1 cellular context compared by ENCODE assay signal in the genomic region with DNA sequence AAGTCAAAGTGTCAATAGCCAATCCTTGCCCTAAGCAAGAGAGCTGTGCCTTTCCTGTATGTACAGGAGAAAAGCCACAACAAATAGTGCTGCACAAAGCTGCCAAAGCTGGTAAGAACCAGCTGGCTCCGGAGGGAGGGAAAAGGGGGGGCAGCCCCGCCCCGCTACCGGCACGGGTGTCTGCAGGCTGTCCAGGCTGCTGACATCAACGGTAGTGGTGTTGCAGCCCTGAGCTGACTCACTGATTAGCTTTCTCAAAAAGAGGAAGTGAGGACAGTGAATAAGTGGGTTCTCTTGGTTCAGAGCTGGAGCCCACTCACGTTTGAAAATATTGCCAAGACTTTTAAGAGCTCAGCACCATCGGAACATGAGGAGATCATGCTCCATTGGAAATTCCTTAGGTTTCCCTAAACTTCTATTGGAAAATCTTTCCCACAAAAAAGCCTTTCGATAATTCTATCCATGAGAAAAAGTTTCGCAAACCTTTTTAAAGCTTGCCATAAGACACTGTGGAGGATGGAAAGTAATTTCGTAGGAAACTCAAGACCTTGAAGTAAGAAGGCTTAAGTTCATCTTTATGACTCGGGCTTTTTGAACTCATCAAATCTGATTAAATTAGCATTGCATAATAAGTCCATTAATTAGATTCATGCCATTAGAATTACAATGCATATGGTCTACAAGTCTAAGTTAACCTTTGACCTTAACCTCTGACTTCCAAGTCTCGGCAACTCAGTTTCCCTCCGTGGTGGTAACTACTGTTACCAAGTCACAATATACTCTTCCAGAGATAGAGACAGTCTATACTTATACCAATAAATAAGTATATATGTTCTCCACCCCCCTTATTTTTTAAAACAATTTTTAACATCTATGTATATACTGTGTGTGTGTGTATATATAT.
TF ChIP-seq lines count a peak whose summit lies in the region.

No MANE protein-coding gene starts in this region.

TF ChIP-seq in GM12878, 131 proteins besides CTCF, POLR2A, EP300 and RAD21 (continued from another document):
- TF ChIP-seq SUPT20H (IDR thresholded peaks at IDR 0.05; ENCODE audit: borderline replicate concordance, control insufficient read depth, low read depth, low read length) (no peak), GATAD2B (conservative IDR thresholded peaks at IDR 0.05; ENCODE audit: low read depth) (peak; percentile 55), PML (IDR thresholded peaks at IDR 0.05; ENCODE audit: low read length) (no peak), NR2F1 (conservative IDR thresholded peaks at IDR 0.05) (0 out of 2 replicates have a peak, but pooled peaks have one; percentile 30), ATF2 (IDR thresholded peaks at IDR 0.05; ENCODE audit: low read length) (peak; percentile 85), HDAC6 (IDR thresholded peaks at IDR 0.05; ENCODE audit: unreplicated experiment) (no peak), EGR1 (IDR thresholded peaks at IDR 0.05; ENCODE audit: borderline replicate concordance in 1 of 2, low read depth in 2 of 2, low read length in 2 of 2) (no peak), CREB1 (IDR thresholded peaks at IDR 0.05; ENCODE audit: low read depth) (peak; percentile 67), SMAD5 (IDR thresholded peaks at IDR 0.05; ENCODE audit: low read depth) (no peak), NBN (IDR thresholded peaks at IDR 0.05) (peak; percentile 78), ZNF217 (IDR thresholded peaks at IDR 0.05) (no peak), PAX8 (IDR thresholded peaks at IDR 0.05) (no peak), HCFC1 (IDR thresholded peaks at IDR 0.05; ENCODE audit: low read length) (no peak), FOXM1 (IDR thresholded peaks at IDR 0.05; ENCODE audit: low read depth, low read length) (peak; percentile 39; the same call in 1 of the 2 replicates), MYB (IDR thresholded peaks at IDR 0.05; ENCODE audit: borderline replicate concordance, low read depth, low read length) (no peak), YY1 (IDR thresholded peaks at IDR 0.05; ENCODE audit: low read depth, low read length) (peak; percentile 27; the same call in 1 of the 2 replicates), MYC (IDR thresholded peaks at IDR 0.05; ENCODE audit: insufficient read depth, insufficient read length, insufficient replicate concordance, low read length, severe bottlenecking) (no peak), WRNIP1 (IDR thresholded peaks at IDR 0.05; ENCODE audit: borderline replicate concordance, low read depth, low read length) (no peak), RELA (IDR thresholded peaks at IDR 0.05; ENCODE audit: borderline replicate concordance, partially characterized antibody) (no peak), SREBF2 (IDR thresholded peaks at IDR 0.05; ENCODE audit: low read length) (no peak), RB1 (IDR thresholded peaks at IDR 0.05; ENCODE audit: borderline replicate concordance) (no peak), SREBF1 (IDR thresholded peaks at IDR 0.05; ENCODE audit: low read length) (no peak), EED (IDR thresholded peaks at IDR 0.05; ENCODE audit: low read depth) (peak; percentile 57), ZNF207 (IDR thresholded peaks at IDR 0.05; ENCODE audit: borderline replicate concordance) (no peak), CHD2 (IDR thresholded peaks at IDR 0.05; ENCODE audit: borderline replicate concordance, low read depth, low read length) (peak; percentile 61; the same call in 1 of the 2 replicates), SP1 (IDR thresholded peaks at IDR 0.05; ENCODE audit: low read depth, low read length) (peak; percentile 44), ASH2L (IDR thresholded peaks at IDR 0.05; ENCODE audit: borderline replicate concordance, low read depth) (no peak; the same call in 1 of the 2 replicates), SPI1 (IDR thresholded peaks at IDR 0.05; ENCODE audit: borderline replicate concordance, insufficient read depth, low read depth, low read length) (peak; percentile 100), HSF1 (IDR thresholded peaks at IDR 0.05; ENCODE audit: low read depth, low read length) (no peak), NRF1 (conservative IDR thresholded peaks at IDR 0.05; ENCODE audit: low read depth, low read length) (no peak), ZSCAN29 (IDR thresholded peaks at IDR 0.05) (no peak), MLLT1 (IDR thresholded peaks at IDR 0.05) (no peak), NFIC (IDR thresholded peaks at IDR 0.05; ENCODE audit: low read depth, low read length) (peak; percentile 54), BMI1 (IDR thresholded peaks at IDR 0.05; ENCODE audit: borderline replicate concordance) (peak; percentile 17; the same call in 1 of the 2 replicates), MTA2 (IDR thresholded peaks at IDR 0.05; ENCODE audit: low read depth) (peak; percentile 88), KLF5 (IDR thresholded peaks at IDR 0.05; ENCODE audit: partially characterized antibody) (peak; percentile 40), SMC3 (IDR thresholded peaks at IDR 0.05; ENCODE audit: borderline replicate concordance, low read length) (no peak), CBX5 (IDR thresholded peaks at IDR 0.05; ENCODE audit: low read depth) (peak; percentile 81), ZNF622 (IDR thresholded peaks at IDR 0.05) (no peak)
- TF ChIP-seq, protein P1, sequence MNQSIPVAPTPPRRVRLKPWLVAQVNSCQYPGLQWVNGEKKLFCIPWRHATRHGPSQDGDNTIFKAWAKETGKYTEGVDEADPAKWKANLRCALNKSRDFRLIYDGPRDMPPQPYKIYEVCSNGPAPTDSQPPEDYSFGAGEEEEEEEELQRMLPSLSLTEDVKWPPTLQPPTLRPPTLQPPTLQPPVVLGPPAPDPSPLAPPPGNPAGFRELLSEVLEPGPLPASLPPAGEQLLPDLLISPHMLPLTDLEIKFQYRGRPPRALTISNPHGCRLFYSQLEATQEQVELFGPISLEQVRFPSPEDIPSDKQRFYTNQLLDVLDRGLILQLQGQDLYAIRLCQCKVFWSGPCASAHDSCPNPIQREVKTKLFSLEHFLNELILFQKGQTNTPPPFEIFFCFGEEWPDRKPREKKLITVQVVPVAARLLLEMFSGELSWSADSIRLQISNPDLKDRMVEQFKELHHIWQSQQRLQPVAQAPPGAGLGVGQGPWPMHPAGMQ (IDR thresholded peaks at IDR 0.05; ENCODE audit: borderline replicate concordance): no peak
- TF ChIP-seq, protein P2, sequence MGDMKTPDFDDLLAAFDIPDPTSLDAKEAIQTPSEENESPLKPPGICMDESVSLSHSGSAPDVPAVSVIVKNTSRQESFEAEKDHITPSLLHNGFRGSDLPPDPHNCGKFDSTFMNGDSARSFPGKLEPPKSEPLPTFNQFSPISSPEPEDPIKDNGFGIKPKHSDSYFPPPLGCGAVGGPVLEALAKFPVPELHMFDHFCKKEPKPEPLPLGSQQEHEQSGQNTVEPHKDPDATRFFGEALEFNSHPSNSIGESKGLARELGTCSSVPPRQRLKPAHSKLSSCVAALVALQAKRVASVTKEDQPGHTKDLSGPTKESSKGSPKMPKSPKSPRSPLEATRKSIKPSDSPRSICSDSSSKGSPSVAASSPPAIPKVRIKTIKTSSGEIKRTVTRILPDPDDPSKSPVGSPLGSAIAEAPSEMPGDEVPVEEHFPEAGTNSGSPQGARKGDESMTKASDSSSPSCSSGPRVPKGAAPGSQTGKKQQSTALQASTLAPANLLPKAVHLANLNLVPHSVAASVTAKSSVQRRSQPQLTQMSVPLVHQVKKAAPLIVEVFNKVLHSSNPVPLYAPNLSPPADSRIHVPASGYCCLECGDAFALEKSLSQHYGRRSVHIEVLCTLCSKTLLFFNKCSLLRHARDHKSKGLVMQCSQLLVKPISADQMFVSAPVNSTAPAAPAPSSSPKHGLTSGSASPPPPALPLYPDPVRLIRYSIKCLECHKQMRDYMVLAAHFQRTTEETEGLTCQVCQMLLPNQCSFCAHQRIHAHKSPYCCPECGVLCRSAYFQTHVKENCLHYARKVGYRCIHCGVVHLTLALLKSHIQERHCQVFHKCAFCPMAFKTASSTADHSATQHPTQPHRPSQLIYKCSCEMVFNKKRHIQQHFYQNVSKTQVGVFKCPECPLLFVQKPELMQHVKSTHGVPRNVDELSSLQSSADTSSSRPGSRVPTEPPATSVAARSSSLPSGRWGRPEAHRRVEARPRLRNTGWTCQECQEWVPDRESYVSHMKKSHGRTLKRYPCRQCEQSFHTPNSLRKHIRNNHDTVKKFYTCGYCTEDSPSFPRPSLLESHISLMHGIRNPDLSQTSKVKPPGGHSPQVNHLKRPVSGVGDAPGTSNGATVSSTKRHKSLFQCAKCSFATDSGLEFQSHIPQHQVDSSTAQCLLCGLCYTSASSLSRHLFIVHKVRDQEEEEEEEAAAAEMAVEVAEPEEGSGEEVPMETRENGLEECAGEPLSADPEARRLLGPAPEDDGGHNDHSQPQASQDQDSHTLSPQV (IDR thresholded peaks at IDR 0.05): no peak
- TF ChIP-seq, protein P3, sequence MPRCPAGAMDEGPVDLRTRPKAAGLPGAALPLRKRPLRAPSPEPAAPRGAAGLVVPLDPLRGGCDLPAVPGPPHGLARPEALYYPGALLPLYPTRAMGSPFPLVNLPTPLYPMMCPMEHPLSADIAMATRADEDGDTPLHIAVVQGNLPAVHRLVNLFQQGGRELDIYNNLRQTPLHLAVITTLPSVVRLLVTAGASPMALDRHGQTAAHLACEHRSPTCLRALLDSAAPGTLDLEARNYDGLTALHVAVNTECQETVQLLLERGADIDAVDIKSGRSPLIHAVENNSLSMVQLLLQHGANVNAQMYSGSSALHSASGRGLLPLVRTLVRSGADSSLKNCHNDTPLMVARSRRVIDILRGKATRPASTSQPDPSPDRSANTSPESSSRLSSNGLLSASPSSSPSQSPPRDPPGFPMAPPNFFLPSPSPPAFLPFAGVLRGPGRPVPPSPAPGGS (IDR thresholded peaks at IDR 0.05; ENCODE audit: borderline replicate concordance, insufficient read depth, low read depth, low read length, poor library complexity, severe bottlenecking): no peak
- TF ChIP-seq, protein P4, sequence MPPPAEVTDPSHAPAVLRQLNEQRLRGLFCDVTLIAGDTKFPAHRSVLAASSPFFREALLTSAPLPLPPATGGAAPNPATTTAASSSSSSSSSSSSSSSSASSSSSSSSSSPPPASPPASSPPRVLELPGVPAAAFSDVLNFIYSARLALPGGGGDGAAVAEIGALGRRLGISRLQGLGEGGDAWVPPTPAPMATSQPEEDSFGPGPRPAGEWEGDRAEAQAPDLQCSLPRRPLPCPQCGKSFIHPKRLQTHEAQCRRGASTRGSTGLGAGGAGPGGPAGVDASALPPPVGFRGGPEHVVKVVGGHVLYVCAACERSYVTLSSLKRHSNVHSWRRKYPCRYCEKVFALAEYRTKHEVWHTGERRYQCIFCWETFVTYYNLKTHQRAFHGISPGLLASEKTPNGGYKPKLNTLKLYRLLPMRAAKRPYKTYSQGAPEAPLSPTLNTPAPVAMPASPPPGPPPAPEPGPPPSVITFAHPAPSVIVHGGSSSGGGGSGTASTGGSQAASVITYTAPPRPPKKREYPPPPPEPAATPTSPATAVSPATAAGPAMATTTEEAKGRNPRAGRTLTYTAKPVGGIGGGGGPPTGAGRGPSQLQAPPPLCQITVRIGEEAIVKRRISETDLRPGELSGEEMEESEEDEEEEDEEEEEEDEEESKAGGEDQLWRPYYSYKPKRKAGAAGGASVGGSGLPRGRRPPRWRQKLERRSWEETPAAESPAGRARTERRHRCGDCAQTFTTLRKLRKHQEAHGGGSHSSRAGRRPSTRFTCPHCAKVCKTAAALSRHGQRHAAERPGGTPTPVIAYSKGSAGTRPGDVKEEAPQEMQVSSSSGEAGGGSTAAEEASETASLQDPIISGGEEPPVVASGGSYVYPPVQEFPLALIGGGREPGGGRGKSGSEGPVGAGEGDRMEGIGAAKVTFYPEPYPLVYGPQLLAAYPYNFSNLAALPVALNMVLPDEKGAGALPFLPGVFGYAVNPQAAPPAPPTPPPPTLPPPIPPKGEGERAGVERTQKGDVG (CRISPR knock-in tag; IDR thresholded peaks at IDR 0.05): no peak
